ENCODE assay signal across 2 cellular contexts in the genomic region with DNA sequence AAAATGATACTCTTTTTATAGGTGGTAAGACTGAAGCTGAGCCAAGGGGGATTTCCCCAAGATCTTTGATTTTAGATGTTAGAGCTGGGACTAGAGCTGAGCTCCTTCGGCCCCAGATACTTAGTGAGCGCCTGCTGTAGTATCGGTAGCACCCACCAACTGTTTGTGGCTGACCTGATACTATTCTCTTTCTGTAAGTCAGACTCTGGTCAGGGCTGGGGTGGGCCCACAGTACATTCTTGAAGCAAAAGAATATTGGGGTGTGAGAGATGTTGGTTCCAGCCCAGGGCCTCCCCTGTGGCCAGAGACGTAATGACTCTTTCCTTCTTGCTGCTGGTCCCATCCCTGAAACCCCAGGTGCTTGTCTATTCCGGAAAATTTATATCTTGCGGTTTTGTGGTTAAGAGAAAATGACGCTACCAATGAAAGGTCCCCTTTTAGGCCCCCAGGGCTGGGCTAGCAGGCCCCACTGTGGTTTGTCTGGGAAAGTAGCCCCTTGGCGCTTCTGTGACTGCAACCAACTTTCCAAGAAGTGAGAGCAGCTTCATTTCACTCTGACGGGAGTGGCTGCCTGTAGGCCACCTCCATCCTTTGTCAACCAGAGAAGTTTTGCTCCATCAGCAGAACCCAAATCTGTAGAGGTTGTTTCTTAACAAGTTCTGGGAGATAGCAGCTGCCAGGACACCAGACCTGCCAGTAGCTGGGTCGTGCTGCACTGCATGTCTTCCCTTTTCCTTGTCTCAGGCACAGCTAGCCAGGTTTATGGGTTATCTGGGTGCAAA.
TF ChIP-seq lines count a peak whose summit lies in the region.

No MANE protein-coding gene starts in this region.

TF ChIP-seq in K562, 482 proteins besides CTCF, POLR2A, EP300 and RAD21 (continued from another document and continues in another):
- TF ChIP-seq ZBTB12 (CRISPR knock-in tag; IDR thresholded peaks at IDR 0.05): peak; percentile 75
- TF ChIP-seq MBD2 (IDR thresholded peaks at IDR 0.05; ENCODE audit: borderline replicate concordance, low read depth): 0 out of 2 replicates have a peak, but pooled peaks have one; percentile 32
- no peak for TF ChIP-seq SIRT6 (IDR thresholded peaks at IDR 0.05; ENCODE audit: low read depth, low read length)
- no peak for TF ChIP-seq EWSR1 (IDR thresholded peaks at IDR 0.05; ENCODE audit: borderline replicate concordance, low read depth, partially characterized antibody)
- TF ChIP-seq LEF1 (IDR thresholded peaks at IDR 0.05): peak; percentile 76; the same call in 1 of the 2 replicates
- TF ChIP-seq CAMTA2 (CRISPR knock-in tag; conservative IDR thresholded peaks at IDR 0.05): no peak
- TF ChIP-seq ZEB2 (IDR thresholded peaks at IDR 0.05): peak; percentile 77
- TF ChIP-seq ATF7 (IDR thresholded peaks at IDR 0.05): peak; percentile 90
- TF ChIP-seq RCOR1 (IDR thresholded peaks at IDR 0.05; ENCODE audit: borderline replicate concordance in 1 of 2, low read depth in 2 of 2, low read length in 2 of 2): peak in 1 of 2 experiments; percentile 80; a peak in 2 of 4 replicates
- TF ChIP-seq SMARCC2 (IDR thresholded peaks at IDR 0.05; ENCODE audit: low read depth): peak; percentile 71; the same call in 1 of the 2 replicates
- peak; percentile 83 for TF ChIP-seq SOX6 (IDR thresholded peaks at IDR 0.05)
- 0 out of 2 replicates have a peak, but pooled peaks have one; percentile 20 for TF ChIP-seq MTA2 (IDR thresholded peaks at IDR 0.05; ENCODE audit: low read depth)
- TF ChIP-seq ESRRA (IDR thresholded peaks at IDR 0.05; ENCODE audit: borderline replicate concordance, low read depth): peak; percentile 100; the same call in 1 of the 2 replicates
- TF ChIP-seq GMEB1 (CRISPR knock-in tag; IDR thresholded peaks at IDR 0.05): no peak
- peak; percentile 20; the same call in 1 of the 2 replicates for TF ChIP-seq RB1 (IDR thresholded peaks at IDR 0.05; ENCODE audit: low read depth)
- no peak for TF ChIP-seq ZNF347 (CRISPR knock-in tag; IDR thresholded peaks at IDR 0.05; ENCODE audit: low read depth)
- 0 out of 2 replicates have a peak, but pooled peaks have one; percentile 28 for TF ChIP-seq ZNF311 (CRISPR knock-in tag; IDR thresholded peaks at IDR 0.05)
- peak; percentile 52; the same call in 1 of the 2 replicates for TF ChIP-seq TRIM28 (IDR thresholded peaks at IDR 0.05)
- TF ChIP-seq, protein P1, sequence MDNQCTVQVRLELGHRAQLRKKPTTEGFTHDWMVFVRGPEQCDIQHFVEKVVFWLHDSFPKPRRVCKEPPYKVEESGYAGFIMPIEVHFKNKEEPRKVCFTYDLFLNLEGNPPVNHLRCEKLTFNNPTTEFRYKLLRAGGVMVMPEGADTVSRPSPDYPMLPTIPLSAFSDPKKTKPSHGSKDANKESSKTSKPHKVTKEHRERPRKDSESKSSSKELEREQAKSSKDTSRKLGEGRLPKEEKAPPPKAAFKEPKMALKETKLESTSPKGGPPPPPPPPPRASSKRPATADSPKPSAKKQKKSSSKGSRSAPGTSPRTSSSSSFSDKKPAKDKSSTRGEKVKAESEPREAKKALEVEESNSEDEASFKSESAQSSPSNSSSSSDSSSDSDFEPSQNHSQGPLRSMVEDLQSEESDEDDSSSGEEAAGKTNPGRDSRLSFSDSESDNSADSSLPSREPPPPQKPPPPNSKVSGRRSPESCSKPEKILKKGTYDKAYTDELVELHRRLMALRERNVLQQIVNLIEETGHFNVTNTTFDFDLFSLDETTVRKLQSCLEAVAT (IDR thresholded peaks at IDR 0.05): peak in 1 of 2 experiments; percentile 99; a peak in 2 of 4 replicates
- 0 out of 2 replicates have a peak, but pooled peaks have one; percentile 53 for TF ChIP-seq LCOR (CRISPR knock-in tag; IDR thresholded peaks at IDR 0.05)
- TF ChIP-seq VEZF1 (CRISPR knock-in tag; IDR thresholded peaks at IDR 0.05): peak; percentile 72
- peak; percentile 34; the same call in 1 of the 2 replicates for TF ChIP-seq NFE2 (IDR thresholded peaks at IDR 0.05; ENCODE audit: low read depth)
- TF ChIP-seq MEIS2 (IDR thresholded peaks at IDR 0.05; ENCODE audit: partially characterized antibody): peak; percentile 98

TF ChIP-seq in WTC11, 78 proteins besides CTCF, POLR2A, EP300 and RAD21 (continued from another document):
- TF ChIP-seq, protein P2, sequence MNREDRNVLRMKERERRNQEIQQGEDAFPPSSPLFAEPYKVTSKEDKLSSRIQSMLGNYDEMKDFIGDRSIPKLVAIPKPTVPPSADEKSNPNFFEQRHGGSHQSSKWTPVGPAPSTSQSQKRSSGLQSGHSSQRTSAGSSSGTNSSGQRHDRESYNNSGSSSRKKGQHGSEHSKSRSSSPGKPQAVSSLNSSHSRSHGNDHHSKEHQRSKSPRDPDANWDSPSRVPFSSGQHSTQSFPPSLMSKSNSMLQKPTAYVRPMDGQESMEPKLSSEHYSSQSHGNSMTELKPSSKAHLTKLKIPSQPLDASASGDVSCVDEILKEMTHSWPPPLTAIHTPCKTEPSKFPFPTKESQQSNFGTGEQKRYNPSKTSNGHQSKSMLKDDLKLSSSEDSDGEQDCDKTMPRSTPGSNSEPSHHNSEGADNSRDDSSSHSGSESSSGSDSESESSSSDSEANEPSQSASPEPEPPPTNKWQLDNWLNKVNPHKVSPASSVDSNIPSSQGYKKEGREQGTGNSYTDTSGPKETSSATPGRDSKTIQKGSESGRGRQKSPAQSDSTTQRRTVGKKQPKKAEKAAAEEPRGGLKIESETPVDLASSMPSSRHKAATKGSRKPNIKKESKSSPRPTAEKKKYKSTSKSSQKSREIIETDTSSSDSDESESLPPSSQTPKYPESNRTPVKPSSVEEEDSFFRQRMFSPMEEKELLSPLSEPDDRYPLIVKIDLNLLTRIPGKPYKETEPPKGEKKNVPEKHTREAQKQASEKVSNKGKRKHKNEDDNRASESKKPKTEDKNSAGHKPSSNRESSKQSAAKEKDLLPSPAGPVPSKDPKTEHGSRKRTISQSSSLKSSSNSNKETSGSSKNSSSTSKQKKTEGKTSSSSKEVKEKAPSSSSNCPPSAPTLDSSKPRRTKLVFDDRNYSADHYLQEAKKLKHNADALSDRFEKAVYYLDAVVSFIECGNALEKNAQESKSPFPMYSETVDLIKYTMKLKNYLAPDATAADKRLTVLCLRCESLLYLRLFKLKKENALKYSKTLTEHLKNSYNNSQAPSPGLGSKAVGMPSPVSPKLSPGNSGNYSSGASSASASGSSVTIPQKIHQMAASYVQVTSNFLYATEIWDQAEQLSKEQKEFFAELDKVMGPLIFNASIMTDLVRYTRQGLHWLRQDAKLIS (CRISPR knock-in tag; IDR thresholded peaks at IDR 0.05; ENCODE audit: borderline replicate concordance): no peak
- TF ChIP-seq, protein P3, sequence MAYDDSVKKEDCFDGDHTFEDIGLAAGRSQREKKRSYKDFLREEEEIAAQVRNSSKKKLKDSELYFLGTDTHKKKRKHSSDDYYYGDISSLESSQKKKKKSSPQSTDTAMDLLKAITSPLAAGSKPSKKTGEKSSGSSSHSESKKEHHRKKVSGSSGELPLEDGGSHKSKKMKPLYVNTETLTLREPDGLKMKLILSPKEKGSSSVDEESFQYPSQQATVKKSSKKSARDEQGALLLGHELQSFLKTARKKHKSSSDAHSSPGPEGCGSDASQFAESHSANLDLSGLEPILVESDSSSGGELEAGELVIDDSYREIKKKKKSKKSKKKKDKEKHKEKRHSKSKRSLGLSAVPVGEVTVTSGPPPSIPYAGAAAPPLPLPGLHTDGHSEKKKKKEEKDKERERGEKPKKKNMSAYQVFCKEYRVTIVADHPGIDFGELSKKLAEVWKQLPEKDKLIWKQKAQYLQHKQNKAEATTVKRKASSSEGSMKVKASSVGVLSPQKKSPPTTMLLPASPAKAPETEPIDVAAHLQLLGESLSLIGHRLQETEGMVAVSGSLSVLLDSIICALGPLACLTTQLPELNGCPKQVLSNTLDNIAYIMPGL (CRISPR knock-in tag; IDR thresholded peaks at IDR 0.05): no peak
- no peak for TF ChIP-seq FOXP1 (CRISPR knock-in tag; IDR thresholded peaks at IDR 0.05; ENCODE audit: borderline replicate concordance)
- no peak for TF ChIP-seq NFYB (CRISPR knock-in tag; conservative IDR thresholded peaks at IDR 0.05; ENCODE audit: low read depth)
- TF ChIP-seq MXD4 (CRISPR knock-in tag; IDR thresholded peaks at IDR 0.05; ENCODE audit: borderline replicate concordance): no peak
